In genomic region chr15:65529754-65530317, GRCh38 we compare ENCODE assay signal across 8 cellular contexts. TPM values are rescaled to one million over a fixed set of nuclear protein-coding genes. Genes with fewer than 3 reads are reported as not detected.
DNase-seq lines count a peak whose midpoint lies in the region; ATAC-seq, FAIRE-seq and TF ChIP-seq lines count a peak whose summit lies in the region.

No MANE protein-coding gene starts in this region.

- peak overlapping the region; percentile 99 for H3K4me2 ChIP-seq in MM.1S (ENCODE audit: low read depth, low read length)
- H3K4me2 ChIP-seq in parathyroid adenoma (ENCODE audit: low read length): peak overlapping the region; percentile 93

- H3K9ac ChIP-seq in MM.1S (ENCODE audit: low read length) (peak overlapping the region; percentile 65), parathyroid adenoma (no peak overlapping the region)

- no peak for TF ChIP-seq POLR2A in GM12892 (IDR thresholded peaks at IDR 0.05; ENCODE audit: low read depth, low read length)

- H2AFZ ChIP-seq in MM.1S (ENCODE audit: low read length): peak overlapping the region; percentile 100
- H2AFZ ChIP-seq in parathyroid adenoma: peak overlapping the region; percentile 97

- 0 out of 2 replicates have a peak, but pooled peaks cover 4% of the 10 kb centered on the region for H4K20me1 ChIP-seq in MM.1S (ENCODE audit: insufficient read depth, low read length)

- FAIRE-seq in GM12892 (lab: Jason Lieb, UNC): no peak

- H3K27ac ChIP-seq in MM.1S (ENCODE audit: low read length) (no peak overlapping the region), esophagus (ENCODE audit: low read depth in 2 of 2, low read length in 1 of 2) (no peak overlapping the region), parathyroid adenoma (peak overlapping the region; percentile 49)

- peaks cover 44% of the 10 kb centered on the region for H3K79me2 ChIP-seq in MM.1S (ENCODE audit: low read length)
- H3K79me2 ChIP-seq in parathyroid adenoma: peaks cover 10% of the 10 kb centered on the region

- peak overlapping the region; percentile 81 for H3K4me3 ChIP-seq in GM12864 (ENCODE audit: low read depth, low read length)
- H3K4me3 ChIP-seq in MM.1S (ENCODE audit: low read length): peak overlapping the region; percentile 98
- peak overlapping the region; percentile 69 to 89 for H3K4me3 ChIP-seq in esophagus (ENCODE audit: low read depth in 1 of 2, low read length in 2 of 2)
- peak overlapping the region; percentile 84 for H3K4me3 ChIP-seq in parathyroid adenoma (ENCODE audit: low read depth, low read length)

- DNase-seq in GM12864 (ENCODE audit: low read depth) (no peak), MM.1S (no peak), GM12892 (ENCODE audit: insufficient read length) (no peak), cortex of kidney (lab: John Stamatoyannopoulos, UW) (no peak), COLO829 (ENCODE audit: low spot score) (no peak)

- no peaks in the 10 kb centered on the region for H3K36me3 ChIP-seq in MM.1S (replicated peaks; ENCODE audit: insufficient read depth, low read length)
- H3K36me3 ChIP-seq in esophagus (ENCODE audit: control insufficient read depth in 2 of 2, insufficient read depth in 2 of 2, low read length in 1 of 2): no peaks in the 10 kb centered on the region
- H3K36me3 ChIP-seq in parathyroid adenoma (ENCODE audit: control insufficient read depth, insufficient read depth, low read length): no peaks in the 10 kb centered on the region

- ATAC-seq in GM21360 (IDR thresholded peaks at IDR 0.05; ENCODE audit: unreplicated experiment): no peak

- no peaks in the 10 kb centered on the region for H3K9me2 ChIP-seq in MM.1S (replicated peaks; ENCODE audit: insufficient read depth, low read length)

- 53 to 56% methylated on average over 14 of the region's 14 CpGs for WGBS in esophagus, 2 donors

- no peak for TF ChIP-seq CTCF in GM12864 (IDR thresholded peaks at IDR 0.05; ENCODE audit: low read depth, low read length, missing control alignments)
- TF ChIP-seq CTCF in MM.1S (IDR thresholded peaks at IDR 0.05; ENCODE audit: low read length): no peak
- TF ChIP-seq CTCF in parathyroid adenoma (IDR thresholded peaks at IDR 0.05): no peak

- H3K4me1 ChIP-seq in MM.1S (ENCODE audit: low read length) (0 out of 2 replicates have a peak, but pooled peaks cover 6% of the 10 kb centered on the region), esophagus (ENCODE audit: control insufficient read depth in 2 of 2, insufficient read depth in 2 of 2, low read length in 1 of 2) (peaks cover 0 to 2% of the 10 kb centered on the region in 2 donors), parathyroid adenoma (no peaks in the 10 kb centered on the region)

- H3F3A ChIP-seq in MM.1S (ENCODE audit: insufficient read depth, low read length): no peaks in the 10 kb centered on the region; the same call in 1 of the 2 replicates

- no peaks in the 10 kb centered on the region for H3K9me3 ChIP-seq in MM.1S (replicated peaks; ENCODE audit: insufficient read depth, low read length)
- no peaks in the 10 kb centered on the region for H3K9me3 ChIP-seq in esophagus (ENCODE audit: control insufficient read depth in 2 of 2, insufficient read depth in 1 of 2, low read depth in 1 of 2, low read length in 1 of 2)
- H3K9me3 ChIP-seq in parathyroid adenoma (ENCODE audit: control insufficient read depth, low read length): no peaks in the 10 kb centered on the region

- no peaks in the 10 kb centered on the region for H3K27me3 ChIP-seq in MM.1S (replicated peaks; ENCODE audit: insufficient read depth, low read length)
- no peaks in the 10 kb centered on the region for H3K27me3 ChIP-seq in esophagus (ENCODE audit: control insufficient read depth in 1 of 2, insufficient read depth in 2 of 2, low read length in 2 of 2)
- no peaks in the 10 kb centered on the region for H3K27me3 ChIP-seq in parathyroid adenoma (ENCODE audit: control insufficient read depth, insufficient read depth, low read length)

RNA-seq across cellular contexts. Expression of gene HACD3, which starts 0.4 kb away (rescaled TPM):
- 10 to 100 TPM in 1 of 2 donors, 1 to 10 TPM in 1; 5.6 to 16.0 TPM for polyA plus RNA-seq in esophagus
- 32.2 TPM for polyA plus RNA-seq in GM12892 (2012; ENCODE audit: missing spikeins)

RNA-seq across cellular contexts. Expression of gene DPP8, which starts 12.3 kb away (rescaled TPM):
- 1 to 10 TPM; 5.6 to 6.4 TPM for polyA plus RNA-seq in esophagus
- polyA plus RNA-seq in GM12892 (2012; ENCODE audit: missing spikeins): 13.8 TPM
